8 cellular contexts compared by ENCODE assay signal in the genomic region with DNA sequence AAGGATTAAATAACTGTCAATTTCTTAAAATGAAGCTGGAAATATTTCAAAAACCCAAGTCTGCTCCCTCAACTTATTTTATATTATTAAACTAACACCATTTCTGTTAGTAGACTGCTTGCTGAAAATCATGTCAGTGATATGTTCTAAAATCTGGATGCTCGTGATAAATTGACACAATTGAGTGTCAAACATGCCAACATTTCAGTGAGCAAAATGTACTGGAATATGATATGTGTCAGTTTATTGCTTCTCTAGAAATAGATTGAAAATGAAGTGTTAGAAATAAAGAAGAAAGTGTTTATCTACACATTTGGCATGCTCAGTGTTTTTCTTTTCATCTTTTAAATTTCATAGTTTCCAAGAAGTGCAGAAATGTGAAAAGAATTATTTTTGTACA.
"Had no signal": no experiment of that assay in that cellular context is flagged by ENCODE, and none has a peak within 500 bp of the region (broad histone marks: within the 10 kb centered on the region; RNA-seq: fewer than 3 reads in every experiment).

No MANE protein-coding gene starts in this region.

- H3K9ac ChIP-seq: GM23248 had no signal

- H2AFZ ChIP-seq: GM23248 had no signal

- DNase-seq: GM23248, GOT3, H7, HCEC 1CT, IMR-90, KG1 had no signal

- FAIRE-seq: HTR-8/SVneo had no signal

- H3K4me3 ChIP-seq: K562 had no signal
